ENCODE assay signal across 12 cellular contexts in the genomic region with DNA sequence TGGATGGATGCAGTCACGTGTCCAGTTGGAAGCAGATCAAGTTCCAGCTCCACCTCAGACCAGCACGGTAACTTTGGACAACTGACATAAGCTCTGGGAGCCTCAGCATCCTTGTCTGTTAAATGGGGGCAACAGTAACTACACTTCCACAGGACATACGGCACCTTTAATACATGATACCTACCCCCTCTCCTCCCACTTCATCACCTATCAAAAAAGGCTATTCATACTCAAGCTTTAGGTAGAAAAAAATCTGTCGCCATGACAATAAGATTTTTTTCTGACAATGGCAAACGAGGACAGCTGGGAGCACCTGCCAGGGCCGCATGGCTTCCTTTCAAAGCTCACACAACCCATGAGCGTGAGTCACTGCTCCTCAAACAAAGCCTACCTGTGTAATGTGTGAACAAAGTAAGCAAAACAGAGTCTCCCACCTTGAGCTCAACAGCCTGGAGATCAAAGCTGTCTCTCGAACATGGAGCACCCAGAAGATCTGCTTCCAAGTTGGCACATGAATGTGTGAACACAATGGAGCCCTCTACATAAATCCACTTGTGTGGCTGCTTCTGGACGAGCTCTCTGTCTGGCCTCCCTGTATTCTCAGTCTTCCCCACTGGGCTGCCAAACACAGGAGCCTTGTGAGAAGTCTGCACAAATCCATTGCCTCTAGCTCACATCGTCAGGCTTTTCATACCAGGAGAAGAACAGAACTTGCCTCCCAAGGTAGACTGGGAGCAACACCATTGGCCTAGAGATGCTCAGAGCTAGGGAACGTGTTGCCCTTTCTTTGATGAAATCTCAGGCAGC.
A peak's percentile ranks its signal among the peaks of the same experiment; 100 is the strongest.
DNase-seq lines count a peak whose midpoint lies in the region; ATAC-seq and TF ChIP-seq lines count a peak whose summit lies in the region.
"Had no signal": no experiment of that assay in that cellular context is flagged by ENCODE, and none has a peak within 500 bp of the region (broad histone marks: within the 10 kb centered on the region; RNA-seq: fewer than 3 reads in every experiment).

No MANE protein-coding gene starts in this region.

- peaks cover 3% of the 10 kb centered on the region for H3K27me3 Mint-ChIP-seq in activated CD4-positive, alpha-beta memory T cell treated with anti-CD3 and anti-CD28 coated beads, Interleukin-2, amount 10 ng/mL, durations not matched to agents 7 days and 5 days

- POLR2A ChIA-PET in activated CD4-positive, alpha-beta memory T cell treated with anti-CD3 and anti-CD28 coated beads, Interleukin-2, amount 10 ng/mL, durations not matched to agents 7 days and 5 days (lab: Charles Lee): interaction anchor here (0.8 to 1.3 kb wide), 4 partner anchors 11 to 139 kb away, joined by 3 read pairs; no protein-coding TSS in a partner anchor

- H3K9me3 ChIP-seq in RWPE2 (ENCODE audit: severe bottlenecking): no peaks in the 10 kb centered on the region
- no peaks in the 10 kb centered on the region for H3K9me3 ChIP-seq in vagina
- H3K9me3 ChIP-seq: SJSA1 had no signal

- H3K4me3 ChIP-seq in RWPE2 (ENCODE audit: severe bottlenecking) (no peak overlapping the region), vagina (no peak overlapping the region)
- H3K4me3 ChIP-seq: neural progenitor cell, SJSA1 had no signal

- ATAC-seq in RWPE2 (ENCODE audit: low read depth): peak; percentile 85
- ATAC-seq: activated T-cell treated with anti-CD3 and anti-CD28 coated beads, Interleukin-2, amount 50 U/mL, for 72 hours had no signal

- CTCF ChIA-PET in activated CD4-positive, alpha-beta memory T cell treated with anti-CD3 and anti-CD28 coated beads, Interleukin-2, amount 10 ng/mL, durations not matched to agents 7 days and 5 days (lab: Charles Lee): interaction anchor here (1.1 to 2.4 kb wide), 4 partner anchors 11 to 146 kb away, joined by 3 to 9 read pairs (median 6); no protein-coding TSS in a partner anchor

- H3K27ac ChIP-seq in RWPE2 (ENCODE audit: poor library complexity, severe bottlenecking) (peak overlapping the region; percentile 12), vagina (no peak overlapping the region)
- H3K27ac ChIP-seq: neural progenitor cell, SJSA1 had no signal

- no peak for TF ChIP-seq POLR2A in vagina (IDR thresholded peaks at IDR 0.05)

- H3K27me3 ChIP-seq in RWPE2 (ENCODE audit: insufficient read depth, poor library complexity, severe bottlenecking): no peaks in the 10 kb centered on the region
- no peaks in the 10 kb centered on the region for H3K27me3 ChIP-seq in vagina
- H3K27me3 ChIP-seq: neural progenitor cell, SJSA1 had no signal

- no peak for TF ChIP-seq CTCF in RWPE2 (IDR thresholded peaks at IDR 0.05; ENCODE audit: poor library complexity, severe bottlenecking)
- no peak for TF ChIP-seq CTCF in vagina (IDR thresholded peaks at IDR 0.05)

- intact Hi-C loops in vagina (cut with DNase I): no loop called here

- no peaks in the 10 kb centered on the region for H3K36me3 Mint-ChIP-seq in activated CD4-positive, alpha-beta memory T cell treated with anti-CD3 and anti-CD28 coated beads, Interleukin-2, amount 10 ng/mL, durations not matched to agents 7 days and 5 days (ENCODE audit: low read depth)
- H3K36me3 Mint-ChIP-seq: immature natural killer cell had no signal

- no peak overlapping the region for H3K4me3 Mint-ChIP-seq in activated CD4-positive, alpha-beta memory T cell treated with anti-CD3 and anti-CD28 coated beads, Interleukin-2, amount 10 ng/mL, durations not matched to agents 7 days and 5 days
- H3K4me3 Mint-ChIP-seq: activated T-cell treated with anti-CD3 and anti-CD28 coated beads, Interleukin-2, amount 50 U/mL, for 72 hours; immature natural killer cell; neural progenitor cell had no signal

- peak; percentile 93 for DNase-seq in NCI-H146 treated with DMSO at 0.1 percent for 48 hours (lab: John Stamatoyannopoulos, UW; ENCODE audit: unreplicated experiment)
- no peak for DNase-seq in RWPE2 (ENCODE audit: low spot score)
- peak; percentile 79 for DNase-seq in kidney tubule cell (ENCODE audit: low spot score)
- no peak for DNase-seq in DMS 273 (lab: John Stamatoyannopoulos, UW; ENCODE audit: unreplicated experiment)
- no peak for DNase-seq in vagina (ENCODE audit: extremely low spot score in 2 of 2)
- DNase-seq in activated CD4-positive, alpha-beta memory T cell treated with anti-CD3 and anti-CD28 coated beads, Interleukin-2, amount 10 ng/mL, durations not matched to agents 7 days and 5 days: no peak
- DNase-seq in activated CD4-positive, CD25-positive, alpha-beta regulatory T cell treated with anti-CD3 and anti-CD28 coated beads, Interleukin-2, amount 50 U/mL, for 72 hours: no peak
- DNase-seq: activated T-cell treated with anti-CD3 and anti-CD28 coated beads, Interleukin-2, amount 50 U/mL, for 72 hours; immature natural killer cell; NCI-H1694 had no signal

- no peaks in the 10 kb centered on the region for H3K9me3 Mint-ChIP-seq in activated CD4-positive, alpha-beta memory T cell treated with anti-CD3 and anti-CD28 coated beads, Interleukin-2, amount 10 ng/mL, durations not matched to agents 7 days and 5 days
- H3K9me3 Mint-ChIP-seq: activated T-cell treated with anti-CD3 and anti-CD28 coated beads, Interleukin-2, amount 50 U/mL, for 72 hours had no signal

- no peaks in the 10 kb centered on the region for H3K4me1 Mint-ChIP-seq in activated CD4-positive, alpha-beta memory T cell treated with anti-CD3 and anti-CD28 coated beads, Interleukin-2, amount 10 ng/mL, durations not matched to agents 7 days and 5 days
- H3K4me1 Mint-ChIP-seq: immature natural killer cell had no signal

- H3K4me1 ChIP-seq in RWPE2 (ENCODE audit: insufficient read depth, poor library complexity, severe bottlenecking) (peaks cover 20% of the 10 kb centered on the region), vagina (no peaks in the 10 kb centered on the region)
- H3K4me1 ChIP-seq: SJSA1 had no signal

- H3K27ac Mint-ChIP-seq in activated CD4-positive, alpha-beta memory T cell treated with anti-CD3 and anti-CD28 coated beads, Interleukin-2, amount 10 ng/mL, durations not matched to agents 7 days and 5 days: no peak overlapping the region
- H3K27ac Mint-ChIP-seq: activated T-cell treated with anti-CD3 and anti-CD28 coated beads, Interleukin-2, amount 50 U/mL, for 72 hours; immature natural killer cell; neural progenitor cell had no signal

- H3K36me3 ChIP-seq in RWPE2 (ENCODE audit: low read depth): peaks cover 35% of the 10 kb centered on the region
- H3K36me3 ChIP-seq in vagina: no peaks in the 10 kb centered on the region
- H3K36me3 ChIP-seq: neural progenitor cell, SJSA1 had no signal

Comparison
In these comparisons a context has a peak if more than half of its experiments do, and no peak if none do; other contexts are left out.
1. DNase-seq: peak in NCI-H146 treated with DMSO at 0.1 percent for 48 hours (single experiment) and kidney tubule cell (single experiment); none in RWPE2 (single experiment), DMS 273 (single experiment), vagina (0 of 2), activated CD4-positive, alpha-beta memory T cell treated with anti-CD3 and anti-CD28 coated beads, Interleukin-2, amount 10 ng/mL, durations not matched to agents 7 days and 5 days (single experiment) and activated CD4-positive, CD25-positive, alpha-beta regulatory T cell treated with anti-CD3 and anti-CD28 coated beads, Interleukin-2, amount 50 U/mL, for 72 hours (single experiment).